20 cellular contexts compared by ENCODE assay signal in the genomic region with DNA sequence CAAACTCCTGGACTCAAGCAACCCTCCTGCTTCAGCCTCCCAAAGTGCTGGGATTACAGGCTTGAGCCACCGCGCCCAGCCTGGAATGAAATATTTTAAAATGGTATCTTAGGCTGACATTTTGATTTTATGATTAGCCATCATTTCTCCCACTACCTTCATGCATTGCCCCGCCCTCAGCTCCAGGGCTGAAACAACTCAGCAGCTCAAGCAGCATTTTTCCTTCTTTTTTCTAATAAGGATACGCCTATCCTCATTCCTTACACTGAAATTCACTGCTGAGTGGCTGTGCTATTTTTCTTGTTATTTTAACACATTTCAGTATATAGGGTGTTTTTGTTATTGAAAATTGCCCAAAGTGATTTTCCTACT. TPM values are rescaled to one million over a fixed set of nuclear protein-coding genes. Genes with fewer than 3 reads are reported as not detected.
"Had no signal": no experiment of that assay in that cellular context is flagged by ENCODE, and none has a peak within 500 bp of the region (broad histone marks: within the 10 kb centered on the region; RNA-seq: fewer than 3 reads in every experiment).

No MANE protein-coding gene starts in this region.

- H3K27ac ChIP-seq: HL-60 had no signal

- DNase-seq: KBM-7, NCI-H1092, NCI-H1105 treated with DMSO at 0.1 percent for 48 hours, NCI-H1417 treated with DMSO at 0.1 percent for 48 hours, NCI-H146, NCI-H1694 treated with DMSO at 0.1 percent for 48 hours, NCI-H1930, NCI-H2081, NCI-H2107, NCI-H2227 treated with DMSO at 0.1 percent for 48 hours, NCI-H524 treated with DMSO at 0.1 percent for 48 hours, NCI-H774, Right ventricle myocardium superior, SIG-M5, SK-N-SH, T-cell had no signal

- H3K4me2 ChIP-seq: SK-N-SH had no signal

- H3K9ac ChIP-seq: SK-N-SH had no signal

- H3K9me2 ChIP-seq: SK-N-SH had no signal

- ATAC-seq: T-cell had no signal

- H3K9me3 ChIP-seq: SK-N-SH had no signal

- FAIRE-seq: HTR-8/SVneo had no signal

RNA-seq across cellular contexts. Expression of gene HTR1D, which starts 56.8 kb away (rescaled TPM):
- total RNA-seq: LHCN-M2, Right ventricle myocardium superior, SK-MEL-5, T-cell had no signal
